1 cellular context compared by ENCODE assay signal in genomic region chr11:26331911-26332571, GRCh38.
TF ChIP-seq lines count a peak whose summit lies in the region.

TSS of gene ANO3 (plus strand) at chr11:26332130. CDS start at chr11:26332276, 146 bp downstream.

TF ChIP-seq in PFSK-1, 5 proteins besides CTCF, POLR2A, EP300 and RAD21 (continued from another document):
- no peak for TF ChIP-seq SIN3A (IDR thresholded peaks at IDR 0.05; ENCODE audit: borderline replicate concordance, insufficient read depth, low read length)
